In genomic region chr5:150286820-150287219, GRCh38 we compare ENCODE assay signal across 11 cellular contexts. TPM values are rescaled to one million over a fixed set of nuclear protein-coding genes. Genes with fewer than 3 reads are reported as not detected.
DNase-seq lines count a peak whose midpoint lies in the region; ATAC-seq, FAIRE-seq and TF ChIP-seq lines count a peak whose summit lies in the region.
"Had no signal": no experiment of that assay in that cellular context is flagged by ENCODE, and none has a peak within 500 bp of the region (broad histone marks: within the 10 kb centered on the region; RNA-seq: fewer than 3 reads in every experiment).

No MANE protein-coding gene starts in this region.

- POLR2A ChIA-PET in OCI-LY7 (lab: Charles Lee), result no interaction called here

- DNase-seq in SHP77 (lab: John Stamatoyannopoulos, UW), result peak; percentile 13 to 17
- no peak for DNase-seq in SHP77 treated with DMSO at 0.1 percent for 48 hours (lab: John Stamatoyannopoulos, UW)
- peak; percentile 14 for DNase-seq in OCI-LY7 (ENCODE audit: low spot score)
- DNase-seq in erythroblast (lab: John Stamatoyannopoulos, UW), result peak; percentile 10 to 39
- peak; percentile 40 for DNase-seq in spleen
- no peak for DNase-seq in frontal cortex (ENCODE audit: low spot score in 2 of 2)

- TF ChIP-seq CTCF in OCI-LY7 (conservative IDR thresholded peaks at IDR 0.05; ENCODE audit: low read length) (no peak; the same call in 1 of the 2 replicates), spleen (IDR thresholded peaks at IDR 0.05 in 8 of 11, conservative IDR thresholded peaks at IDR 0.05 in 3 of 11) (peak in 1 of 11 experiments; percentile 13)

- H3K36me3 ChIP-seq in OCI-LY7 (ENCODE audit: insufficient read depth, low read length) (no peaks in the 10 kb centered on the region), spleen (no peaks in the 10 kb centered on the region)

- H3K4me3 ChIP-seq in OCI-LY7 (ENCODE audit: low read depth, low read length, poor library complexity, severe bottlenecking), result no peak overlapping the region
- H3K4me3 ChIP-seq in spleen, result no peak overlapping the region
- H3K4me3 ChIP-seq: SK-N-MC had no signal

- H3K9me3 ChIP-seq in OCI-LY7 (ENCODE audit: low read length) (no peaks in the 10 kb centered on the region), spleen (no peaks in the 10 kb centered on the region)

- no peaks in the 10 kb centered on the region for H3K4me1 ChIP-seq in OCI-LY7 (ENCODE audit: insufficient read depth, low read length, poor library complexity, severe bottlenecking)
- peaks cover 0 to 5% (median 0%) of the 10 kb centered on the region in 6 donors for H3K4me1 ChIP-seq in spleen

- CTCF ChIA-PET in OCI-LY7 (lab: Charles Lee; ENCODE audit: unreplicated experiment), result no interaction called here

- peaks cover 0 to 14% (median 0%) of the 10 kb centered on the region in 7 donors for H3K27me3 ChIP-seq in spleen (replicated peaks in 1 of 7)

- no peaks in the 10 kb centered on the region for H3K79me2 ChIP-seq in OCI-LY7 (ENCODE audit: insufficient read depth, low read depth, low read length)

- no peak for ATAC-seq in HG02938 (IDR thresholded peaks at IDR 0.05; ENCODE audit: unreplicated experiment)
- ATAC-seq in GM19455 (IDR thresholded peaks at IDR 0.05; ENCODE audit: unreplicated experiment), result no peak

- no peaks in the 10 kb centered on the region for H4K20me1 ChIP-seq in OCI-LY7 (ENCODE audit: insufficient read depth, low read length)

- TF ChIP-seq POLR2A in erythroblast (IDR thresholded peaks at IDR 0.05; ENCODE audit: low read length) (no peak), spleen (IDR thresholded peaks at IDR 0.05) (no peak)

- no peak overlapping the region for H2AFZ ChIP-seq in OCI-LY7 (ENCODE audit: low read length)

- no peaks in the 10 kb centered on the region for H3K9me2 ChIP-seq in OCI-LY7 (ENCODE audit: insufficient read depth, low read length)

- H3K4me2 ChIP-seq in OCI-LY7 (ENCODE audit: low read length), result no peak overlapping the region

- BruUV-seq in OCI-LY7 (replicated peaks; lab: Mats Ljungman, UMichigan), result no TSS peak

- H3K27ac ChIP-seq in OCI-LY7 (ENCODE audit: low read depth, low read length, poor library complexity, severe bottlenecking) (no peak overlapping the region), spleen (no peak overlapping the region)
- H3K27ac ChIP-seq: SK-N-MC had no signal

- WGBS in spleen, 5 donors, result 66 to 85% (median 77%) methylated on average over 4 to 5 of the region's 5 CpGs

- no peak for FAIRE-seq in frontal cortex (lab: Jason Lieb, UNC)

- intact Hi-C loops in OCI-LY7 (cut with micrococcal nuclease; ENCODE audit: unreplicated experiment), result no loop called here
- intact Hi-C loops in spleen (cut with DNase I; ENCODE audit: low total_unique reads), result no loop called here

RNA-seq across cellular contexts. Expression of gene CAMK2A, which starts 2.8 kb away (rescaled TPM):
- total RNA-seq in OCI-LY7 (2014; rRNA removed; shearing (Covaris generic)), result not detected in 2 replicates
- not detected in 2 replicates for total RNA-seq in OCI-LY7 (2022)
- 1 to 10 TPM in 2 of 7 donors, under 1 TPM in 4, not detected in 1; 0.32 to 1.1 (median 0.73) TPM for total RNA-seq in spleen
- polyA plus RNA-seq in spleen, result under 1 TPM in 2 of 3 donors, not detected in 1; 0.03 to 0.10 TPM
- 16.7 TPM for total RNA-seq in frontal cortex
- total RNA-seq: CD4-positive, CD25-positive, alpha-beta regulatory T cell; pulmonary artery endothelial cell had no signal
- polyA plus RNA-seq: CD4-positive, CD25-positive, alpha-beta regulatory T cell had no signal

RNA-seq across cellular contexts. Expression of gene ARSI, which starts 15.9 kb away (rescaled TPM):
- not detected in 2 replicates for total RNA-seq in OCI-LY7 (2014; rRNA removed; shearing (Covaris generic))
- total RNA-seq in OCI-LY7 (2022) (not detected in 2 replicates), spleen (1 to 10 TPM in 5 of 7 donors, under 1 TPM in 2; 0.67 to 3.8 (median 1.1) TPM), frontal cortex (0.41 TPM)
- polyA plus RNA-seq in spleen, result under 1 TPM; 0.07 to 0.38 (median 0.30) TPM
- total RNA-seq: CD4-positive, CD25-positive, alpha-beta regulatory T cell; pulmonary artery endothelial cell had no signal
- polyA plus RNA-seq: CD4-positive, CD25-positive, alpha-beta regulatory T cell had no signal

Comparison
In these comparisons a context has a peak if more than half of its experiments do, and no peak if none do; other contexts are left out.
1. DNase-seq: peak in SHP77 (2 of 2), OCI-LY7 (single experiment), erythroblast (2 of 2) and spleen (single experiment); none in SHP77 treated with DMSO at 0.1 percent for 48 hours (single experiment) and frontal cortex (0 of 2).